Comparison of ENCODE assay signal across 8 cellular contexts in genomic region chr19:50723735-50724521, GRCh38. TPM values are rescaled to one million over a fixed set of nuclear protein-coding genes. Genes with fewer than 3 reads are reported as not detected.
DNase-seq lines count a peak whose midpoint lies in the region; ATAC-seq, FAIRE-seq and TF ChIP-seq lines count a peak whose summit lies in the region.

No MANE protein-coding gene starts in this region.

- 32% methylated on average over 13 of the region's 31 CpGs for WGBS in K562 (ENCODE audit: insufficient coverage, low coverage, missing lambda C conversion rate)
- WGBS in mesenchymal stem cell: 39% methylated on average over 27 of the region's 31 CpGs

- H3K9me3 ChIP-seq in K562 (replicated peaks; ENCODE audit: control insufficient read depth, insufficient read depth, low read depth, low read length): no peaks in the 10 kb centered on the region
- H3K9me3 ChIP-seq in mesenchymal stem cell (ENCODE audit: control insufficient read depth, low read length): no peaks in the 10 kb centered on the region

- H3K27me3 ChIP-seq in K562 (ENCODE audit: control insufficient read depth in 2 of 2, insufficient read depth in 2 of 2, low read length in 2 of 2): no peaks in the 10 kb centered on the region
- H3K27me3 ChIP-seq in mesenchymal stem cell (ENCODE audit: control insufficient read depth in 1 of 2, insufficient read depth in 1 of 2, low read length in 2 of 2): no peaks in the 10 kb centered on the region

- in situ Hi-C loops in K562 (cut with MboI): no loop called here

- H3K36me3 ChIP-seq in K562 (ENCODE audit: control insufficient read depth, insufficient read depth, low read length): peaks cover 4% of the 10 kb centered on the region; the same call in 1 of the 3 replicates
- peaks cover 0 to 7% of the 10 kb centered on the region in 2 experiments for H3K36me3 ChIP-seq in mesenchymal stem cell (ENCODE audit: control insufficient read depth in 1 of 2, insufficient read depth in 2 of 2, low read depth in 1 of 2, low read length in 2 of 2)

- peak overlapping the region; percentile 75 to 94; a peak in 3 of 4 replicates for H3K9ac ChIP-seq in K562 (ENCODE audit: insufficient read depth in 1 of 2, low read depth in 2 of 2, low read length in 2 of 2)
- peak overlapping the region; percentile 88 for H3K9ac ChIP-seq in mesenchymal stem cell (ENCODE audit: low read length)

- no peak for TF ChIP-seq RAD21 in K562 (CRISPR knock-in tag; conservative IDR thresholded peaks at IDR 0.05 in 1 of 2, IDR thresholded peaks at IDR 0.05 in 1 of 2)

- no peak overlapping the region for H3K14ac ChIP-seq in mesenchymal stem cell (ENCODE audit: low read length in 2 of 2)

- H2BK15ac ChIP-seq in mesenchymal stem cell (ENCODE audit: low read depth, poor library complexity, severe bottlenecking): no peak overlapping the region

- H3K27me3 Mint-ChIP-seq in activated naive CD4-positive, alpha-beta T cell treated with anti-CD3 and anti-CD28 coated beads, Interleukin-2, amount 50 U/mL, for 24 hours: peaks cover 39% of the 10 kb centered on the region
- peaks cover 42% of the 10 kb centered on the region for H3K27me3 Mint-ChIP-seq in type B pancreatic cell

- peaks cover 5% of the 10 kb centered on the region; the same call in 1 of the 2 replicates for H4K20me1 ChIP-seq in K562 (replicated peaks; ENCODE audit: control insufficient read depth, insufficient read depth, low read length)

- ATAC-seq in K562: no peak

- no peak overlapping the region for H3K23ac ChIP-seq in mesenchymal stem cell (ENCODE audit: low read length in 2 of 2)

- H3K18ac ChIP-seq in mesenchymal stem cell (ENCODE audit: low read depth in 1 of 2, low read length in 2 of 2): no peak overlapping the region

- H3K4me2 ChIP-seq in K562 (ENCODE audit: insufficient read depth, low read length) (peak overlapping the region; percentile 89), mesenchymal stem cell (ENCODE audit: low read length, poor library complexity, severe bottlenecking) (no peak overlapping the region)

- TF ChIP-seq CTCF in K562 (IDR thresholded peaks at IDR 0.05 in 2 of 3, conservative IDR thresholded peaks at IDR 0.05 in 1 of 3; ENCODE audit: insufficient read depth in 2 of 3, low read depth in 1 of 3, low read length in 3 of 3) (no peak), type B pancreatic cell (conservative IDR thresholded peaks at IDR 0.05) (no peak)

- peaks cover 26% of the 10 kb centered on the region for H3K79me2 ChIP-seq in K562 (ENCODE audit: control insufficient read depth, insufficient read depth, low read length)

- no peak for TF ChIP-seq POLR2A in K562 (conservative IDR thresholded peaks at IDR 0.05)

- no peaks in the 10 kb centered on the region for H3K9me3 Mint-ChIP-seq in activated naive CD4-positive, alpha-beta T cell treated with anti-CD3 and anti-CD28 coated beads, Interleukin-2, amount 50 U/mL, for 24 hours
- H3K9me3 Mint-ChIP-seq in type B pancreatic cell: no peaks in the 10 kb centered on the region

- H3K79me1 ChIP-seq in mesenchymal stem cell (replicated peaks; ENCODE audit: low read length, poor library complexity, severe bottlenecking): no peaks in the 10 kb centered on the region

- peak overlapping the region; percentile 42 for H3K27ac Mint-ChIP-seq in activated naive CD4-positive, alpha-beta T cell treated with anti-CD3 and anti-CD28 coated beads, Interleukin-2, amount 50 U/mL, for 24 hours
- H3K27ac Mint-ChIP-seq in type B pancreatic cell: peak overlapping the region; percentile 76

- no peaks in the 10 kb centered on the region for H3K9me1 ChIP-seq in K562 (ENCODE audit: control insufficient read depth, insufficient read depth, low read length)

- no peak overlapping the region for H3K4ac ChIP-seq in mesenchymal stem cell (ENCODE audit: low read depth in 1 of 2, low read length in 2 of 2)

- no TSS peak for BruUV-seq in K562 (replicated peaks; lab: Mats Ljungman, UMichigan)

- FAIRE-seq in K562 (lab: Jason Lieb, UNC): no peak

- H3K4me1 ChIP-seq in K562 (replicated peaks in 1 of 2; ENCODE audit: control insufficient read depth in 2 of 2, insufficient read depth in 2 of 2, low read length in 2 of 2) (peaks cover 33 to 72% of the 10 kb centered on the region in 2 experiments), mesenchymal stem cell (ENCODE audit: control insufficient read depth, insufficient read depth, low read depth, low read length) (peaks cover 1% of the 10 kb centered on the region)

- H3K4me3 ChIP-seq in K562 (peak overlapping the region; percentile 59), mesenchymal stem cell (ENCODE audit: insufficient read depth in 1 of 2, low read depth in 1 of 2, low read length in 2 of 2) (peak overlapping the region; percentile 31 to 92)

- no peak for DNase-seq in activated naive CD4-positive, alpha-beta T cell treated with Interleukin-2 at 50 U/mL for 16 hours
- no peak for DNase-seq in K562 (ENCODE audit: extremely low read depth in 1 of 4, low spot score in 3 of 4)
- no peak for DNase-seq in mesenchymal stem cell
- DNase-seq in type B pancreatic cell (ENCODE audit: extremely low spot score, unreplicated experiment): no peak
- no peak for DNase-seq in middle frontal gyrus (ENCODE audit: extremely low spot score, low spot score)
- no peak for DNase-seq in central memory CD4-positive, alpha-beta T cell
- DNase-seq in activated CD8-positive, alpha-beta memory T cell treated with anti-CD3 and anti-CD28 coated beads, Interleukin-2, amount 50 U/mL, for 4 hours: no peak

- peak overlapping the region; percentile 75 for H3K27ac ChIP-seq in K562 (ENCODE audit: extremely low read depth, low read depth, low read length)
- H3K27ac ChIP-seq in mesenchymal stem cell (ENCODE audit: low read length, poor library complexity, severe bottlenecking): no peak overlapping the region

- H3K36me3 Mint-ChIP-seq in activated naive CD4-positive, alpha-beta T cell treated with anti-CD3 and anti-CD28 coated beads, Interleukin-2, amount 50 U/mL, for 24 hours: peaks cover 4% of the 10 kb centered on the region
- H3K36me3 Mint-ChIP-seq in type B pancreatic cell: no peaks in the 10 kb centered on the region

- H2AK5ac ChIP-seq in mesenchymal stem cell (ENCODE audit: low read length, severe bottlenecking): no peak overlapping the region

- intact Hi-C loops in K562 (cut with micrococcal nuclease): loop anchor here (1.0 kb wide), 1 partner anchor 59 kb away; no protein-coding TSS in a partner anchor

- H4K8ac ChIP-seq in mesenchymal stem cell (ENCODE audit: low read length): no peak overlapping the region

- H2AFZ ChIP-seq in K562 (ENCODE audit: low read depth, low read length) (peak overlapping the region; percentile 94), mesenchymal stem cell (ENCODE audit: low read depth, low read length) (no peak overlapping the region)

- CTCF ChIA-PET in K562 (lab: Yijun Ruan, JAX; ENCODE audit: low intra/inter-chr PET ratio): interaction anchor here (0.7 to 4.5 kb wide), 3 partner anchors 59 to 198 kb away, joined by 3 to 91 read pairs (median 4); no protein-coding TSS in a partner anchor

- H2BK120ac ChIP-seq in mesenchymal stem cell (ENCODE audit: low read depth, low read length): no peak overlapping the region

- no peak for TF ChIP-seq EP300 in K562 (IDR thresholded peaks at IDR 0.05; ENCODE audit: low read length)

- POLR2A ChIA-PET in K562 (lab: Yijun Ruan, JAX): interaction anchor here (0.6 to 1.7 kb wide), 13 partner anchors 14 to 457 kb away, joined by 3 to 14 read pairs (median 5); no protein-coding TSS in a partner anchor

- H3K4me3 Mint-ChIP-seq in activated naive CD4-positive, alpha-beta T cell treated with anti-CD3 and anti-CD28 coated beads, Interleukin-2, amount 50 U/mL, for 24 hours: peak overlapping the region; percentile 82
- H3K4me3 Mint-ChIP-seq in type B pancreatic cell: peak overlapping the region; percentile 93

- no peak overlapping the region for H2BK12ac ChIP-seq in mesenchymal stem cell (ENCODE audit: low read length in 2 of 2)

- peaks cover 21% of the 10 kb centered on the region for H3K4me1 Mint-ChIP-seq in activated naive CD4-positive, alpha-beta T cell treated with anti-CD3 and anti-CD28 coated beads, Interleukin-2, amount 50 U/mL, for 24 hours
- H3K4me1 Mint-ChIP-seq in type B pancreatic cell (ENCODE audit: unreplicated experiment): peaks cover 30% of the 10 kb centered on the region

- H2BK5ac ChIP-seq in mesenchymal stem cell (ENCODE audit: low read depth, low read length, poor library complexity, severe bottlenecking): no peak overlapping the region

- peak overlapping the region; percentile 40 for H4K91ac ChIP-seq in mesenchymal stem cell (ENCODE audit: low read length)

RNA-seq across cellular contexts. Expression of gene CLEC11A, which starts 0.8 kb away (rescaled TPM):
- 0.69 and 6.7 TPM in 2 replicates for total RNA-seq in K562 (2011; cell fraction: chromatin; rRNA removed; ENCODE audit: low replicate concordance)
- total RNA-seq in K562 (2011; cell fraction: nucleolus; rRNA removed): 14.3 and 15.2 TPM in 2 replicates
- total RNA-seq in K562 (2011; cell fraction: nucleoplasm; rRNA removed): 7.3 and 8.3 TPM in 2 replicates
- total RNA-seq in K562 (2014; rRNA removed) (32.7 and 34.8 TPM in 2 replicates), K562 (2014; rRNA removed; fragmentation: Illumina TruSeq; extraction: Trizol) (2.5 and 2.7 TPM in 2 replicates), K562 (2015; rRNA removed; fragmentation: Illumina TruSeq; extraction: Trizol) (16.1 and 16.7 TPM in 2 replicates), K562 (2021) (31.3 and 31.4 TPM in 2 replicates), type B pancreatic cell (ENCODE audit: low replicate concordance) (4.2 and 5.9 TPM in 2 replicates)
- polyA plus RNA-seq in K562 (2011; rRNA removed) (3.0 and 17.4 TPM in 2 replicates), K562 (2014; fragmentation: Illumina TruSeq; extraction: Trizol) (3.4 and 8.3 TPM in 2 replicates), K562 (2014; fragmentation: Nextera tagmentation; extraction: Ambion mirVana) (under 1 TPM; 0.39 to 0.46 TPM), K562 (2014; rRNA removed) (31.8 and 43.9 TPM in 2 replicates)
- polyA plus RNA-seq in K562 (2011; cell fraction: cytosol; rRNA removed): 26.3 and 38.6 TPM in 2 replicates
- 42.7 and 43.1 TPM in 2 replicates for polyA plus RNA-seq in K562 (2011; cell fraction: nucleus; rRNA removed)
- polyA plus RNA-seq in K562 (2012): 32.9 and 74.8 TPM in 2 replicates
- polyA minus RNA-seq in K562 (2011; rRNA and poly(A)+ RNA removed): 0.49 and 1.0 TPM in 2 replicates
- polyA minus RNA-seq in K562 (2011; cell fraction: cytosol; rRNA and poly(A)+ RNA removed): 1.6 and 12.8 TPM in 2 replicates
- polyA minus RNA-seq in K562 (2011; cell fraction: nucleus; rRNA and poly(A)+ RNA removed): 5.9 and 7.9 TPM in 2 replicates
- 2.0 TPM for polyA plus RNA-seq in mesenchymal stem cell (2013, experiment 1 of 2)
- 2.5 TPM for polyA plus RNA-seq in mesenchymal stem cell (2013, experiment 2 of 2)

RNA-seq across cellular contexts. Expression of gene SHANK1, which starts 4.3 kb away (rescaled TPM):
- 1.1 and 2.3 TPM in 2 replicates for total RNA-seq in K562 (2011; cell fraction: chromatin; rRNA removed; ENCODE audit: low replicate concordance)
- total RNA-seq in K562 (2011; cell fraction: nucleolus; rRNA removed): 0.53 and 1.3 TPM in 2 replicates
- 1.8 and 2.4 TPM in 2 replicates for total RNA-seq in K562 (2011; cell fraction: nucleoplasm; rRNA removed)
- total RNA-seq in K562 (2014; rRNA removed): 0.65 and 0.73 TPM in 2 replicates
- total RNA-seq in K562 (2014; rRNA removed; fragmentation: Illumina TruSeq; extraction: Trizol): 0.29 and 0.55 TPM in 2 replicates
- 0.33 and 0.57 TPM in 2 replicates for total RNA-seq in K562 (2015; rRNA removed; fragmentation: Illumina TruSeq; extraction: Trizol)
- total RNA-seq in K562 (2021): 1.3 and 1.8 TPM in 2 replicates
- 0.33 and 0.61 TPM in 2 replicates for polyA plus RNA-seq in K562 (2011; rRNA removed)
- polyA plus RNA-seq in K562 (2011; cell fraction: cytosol; rRNA removed): 0.66 and 2.6 TPM in 2 replicates
- polyA plus RNA-seq in K562 (2011; cell fraction: nucleus; rRNA removed): 1.0 and 1.7 TPM in 2 replicates
- 0.69 and 1.3 TPM in 2 replicates for polyA plus RNA-seq in K562 (2012)
- 0.64 and 1.8 TPM in 2 replicates for polyA plus RNA-seq in K562 (2014; fragmentation: Illumina TruSeq; extraction: Trizol)
- polyA plus RNA-seq in K562 (2014; fragmentation: Nextera tagmentation; extraction: Ambion mirVana): not detected
- 0.52 and 1.6 TPM in 2 replicates for polyA plus RNA-seq in K562 (2014; rRNA removed)
- polyA minus RNA-seq in K562 (2011; rRNA and poly(A)+ RNA removed): 0.18 and 0.42 TPM in 2 replicates
- 0.86 and 1.2 TPM in 2 replicates for polyA minus RNA-seq in K562 (2011; cell fraction: cytosol; rRNA and poly(A)+ RNA removed)
- 0.56 and 1.3 TPM in 2 replicates for polyA minus RNA-seq in K562 (2011; cell fraction: nucleus; rRNA and poly(A)+ RNA removed)
- polyA plus RNA-seq in mesenchymal stem cell (2013, experiment 1 of 2): 0.17 TPM
- polyA plus RNA-seq in mesenchymal stem cell (2013, experiment 2 of 2): 0.22 TPM
- 0.38 and 7.8 TPM in 2 replicates for total RNA-seq in type B pancreatic cell (ENCODE audit: low replicate concordance)

RNA-seq across cellular contexts. Expression of gene GPR32, which starts 46.3 kb away (rescaled TPM):
- total RNA-seq in K562 (2011; cell fraction: chromatin; rRNA removed; ENCODE audit: low replicate concordance): not detected in 2 replicates
- total RNA-seq in K562 (2011; cell fraction: nucleolus; rRNA removed): not detected in 2 replicates
- total RNA-seq in K562 (2011; cell fraction: nucleoplasm; rRNA removed): not detected in 2 replicates
- not detected in 2 replicates for total RNA-seq in K562 (2014; rRNA removed)
- total RNA-seq in K562 (2014; rRNA removed; fragmentation: Illumina TruSeq; extraction: Trizol): not detected in 2 replicates
- total RNA-seq in K562 (2015; rRNA removed; fragmentation: Illumina TruSeq; extraction: Trizol): not detected in 2 replicates
- 0.18 TPM in 1 of 2 replicates, not detected in the other for total RNA-seq in K562 (2021)
- not detected in 2 replicates for polyA plus RNA-seq in K562 (2011; rRNA removed)
- polyA plus RNA-seq in K562 (2011; cell fraction: cytosol; rRNA removed): not detected in 2 replicates
- not detected in 2 replicates for polyA plus RNA-seq in K562 (2011; cell fraction: nucleus; rRNA removed)
- 0.07 and 0.12 TPM in 2 replicates for polyA plus RNA-seq in K562 (2012)
- not detected in 2 replicates for polyA plus RNA-seq in K562 (2014; fragmentation: Illumina TruSeq; extraction: Trizol)
- not detected for polyA plus RNA-seq in K562 (2014; fragmentation: Nextera tagmentation; extraction: Ambion mirVana)
- polyA plus RNA-seq in K562 (2014; rRNA removed): not detected in 2 replicates
- polyA minus RNA-seq in K562 (2011; rRNA and poly(A)+ RNA removed): not detected in 2 replicates
- polyA minus RNA-seq in K562 (2011; cell fraction: cytosol; rRNA and poly(A)+ RNA removed): not detected in 2 replicates
- not detected in 2 replicates for polyA minus RNA-seq in K562 (2011; cell fraction: nucleus; rRNA and poly(A)+ RNA removed)
- not detected for polyA plus RNA-seq in mesenchymal stem cell (2013, experiment 1 of 2)
- polyA plus RNA-seq in mesenchymal stem cell (2013, experiment 2 of 2): not detected
- not detected in 2 replicates for total RNA-seq in type B pancreatic cell (ENCODE audit: low replicate concordance)
